Comparison of ENCODE assay signal across 29 cellular contexts in genomic region chr7:158467562-158467961, GRCh38.
"Had no signal": no experiment of that assay in that cellular context is flagged by ENCODE, and none has a peak within 500 bp of the region (broad histone marks: within the 10 kb centered on the region; RNA-seq: fewer than 3 reads in every experiment).

No MANE protein-coding gene starts in this region.

- H3K9me3 ChIP-seq: colonic mucosa, gastroesophageal sphincter, heart left ventricle, lower lobe of right lung, neutrophil, pancreas, suprapubic skin, transverse colon, upper lobe of right lung, uterus had no signal

- H3K4me1 Mint-ChIP-seq: endodermal cell; naive thymus-derived CD8-positive, alpha-beta T cell; stimulated activated naive CD8-positive, alpha-beta T cell treated with anti-CD3 and anti-CD28 coated beads, Interleukin-15, amount 100 ng/mL, for 72 hours had no signal

- H3K27ac Mint-ChIP-seq: dendritic cell treated with granulocyte-macrophage colony-stimulating factor and Interleukin-4, amounts not matched to agents 40 ng/mL and 50 ng/mL, for 4 days; endodermal cell; naive thymus-derived CD8-positive, alpha-beta T cell; nephron progenitor cell; progenitor cell of endocrine pancreas; stimulated activated naive CD8-positive, alpha-beta T cell treated with anti-CD3 and anti-CD28 coated beads, Interleukin-15, amount 100 ng/mL, for 72 hours had no signal

- H3K9me3 Mint-ChIP-seq: dendritic cell treated with granulocyte-macrophage colony-stimulating factor and Interleukin-4, amounts not matched to agents 40 ng/mL and 50 ng/mL, for 4 days; endodermal cell had no signal

- H3K27ac ChIP-seq: colonic mucosa, epithelial cell of prostate, gastroesophageal sphincter, heart left ventricle, hepatocyte, lower lobe of right lung, neutrophil, pancreas, suprapubic skin, transverse colon, upper lobe of right lung, uterus had no signal

- H3K4me3 Mint-ChIP-seq: dendritic cell treated with granulocyte-macrophage colony-stimulating factor and Interleukin-4, amounts not matched to agents 40 ng/mL and 50 ng/mL, for 4 days; endodermal cell; naive thymus-derived CD8-positive, alpha-beta T cell; nephron progenitor cell; stimulated activated naive CD8-positive, alpha-beta T cell treated with anti-CD3 and anti-CD28 coated beads, Interleukin-15, amount 100 ng/mL, for 72 hours had no signal

- H2AFZ ChIP-seq: hepatocyte had no signal

- H3K4me3 ChIP-seq: colonic mucosa, gastroesophageal sphincter, heart left ventricle, hepatocyte, lower lobe of right lung, pancreas, smooth muscle cell, suprapubic skin, transverse colon, upper lobe of right lung, uterus had no signal

- DNase-seq: colonic mucosa; effector CD8-positive, alpha-beta T cell; foreskin fibroblast; heart left ventricle; left ventricle myocardium superior; lower lobe of right lung; naive thymus-derived CD8-positive, alpha-beta T cell; nephron progenitor cell; pancreas; stimulated activated CD4-positive, alpha-beta T cell treated with anti-CD3 and anti-CD28 coated beads, Interleukin-12 subunit alpha, Interleukin-12 subunit beta, amount 100 ng/mL, for 4 hours; stimulated activated CD4-positive, alpha-beta T cell treated with anti-CD3 and anti-CD28 coated beads, Interleukin-1b, Interleukin-23, amount 100 ng/mL, for 48 hours; stimulated activated CD4-positive, alpha-beta T cell treated with anti-CD3 and anti-CD28 coated beads, Interleukin-4, amount 100 ng/mL, for 1 hour; stimulated activated CD8-positive, alpha-beta memory T cell treated with anti-CD3 and anti-CD28 coated beads, Interleukin-4, amount 100 ng/mL, for 48 hours; stimulated activated naive CD4-positive, alpha-beta T cell; stimulated activated naive CD8-positive, alpha-beta T cell treated with anti-CD3 and anti-CD28 coated beads, Interleukin-15, amount 100 ng/mL, for 72 hours; transverse colon; upper lobe of right lung; uterus had no signal

- H3K4me2 ChIP-seq: hepatocyte, smooth muscle cell had no signal

- H3K27me3 ChIP-seq: colonic mucosa, hepatocyte, pancreas, transverse colon, upper lobe of right lung, uterus had no signal

- H3K4me1 ChIP-seq: colonic mucosa, gastroesophageal sphincter, heart left ventricle, lower lobe of right lung, pancreas, suprapubic skin, upper lobe of right lung, uterus had no signal

- H3K36me3 ChIP-seq: colonic mucosa, gastroesophageal sphincter, heart left ventricle, lower lobe of right lung, neutrophil, pancreas, suprapubic skin, transverse colon, upper lobe of right lung, uterus had no signal

- ATAC-seq: esophagus mucosa; gastroesophageal sphincter; heart left ventricle; left ventricle myocardium superior; lower lobe of right lung; naive thymus-derived CD8-positive, alpha-beta T cell; pancreas; sciatic nerve; stimulated activated naive CD8-positive, alpha-beta T cell treated with anti-CD3 and anti-CD28 coated beads, Interleukin-15, amount 100 ng/mL, for 72 hours; upper lobe of right lung had no signal
